Comparison of ENCODE assay signal across 12 cellular contexts in genomic region chr17:73288534-73289302, GRCh38. TPM values are rescaled to one million over a fixed set of nuclear protein-coding genes. Genes with fewer than 3 reads are reported as not detected.
A peak's percentile ranks its signal among the peaks of the same experiment; 100 is the strongest.
DNase-seq lines count a peak whose midpoint lies in the region; ATAC-seq, FAIRE-seq and TF ChIP-seq lines count a peak whose summit lies in the region.
"Had no signal": no experiment of that assay in that cellular context is flagged by ENCODE, and none has a peak within 500 bp of the region (broad histone marks: within the 10 kb centered on the region; RNA-seq: fewer than 3 reads in every experiment).

No MANE protein-coding gene starts in this region.

- peak overlapping the region in 1 of 2 donors; percentile 7 for H3K4me3 Mint-ChIP-seq in CD14-positive monocyte

- ATAC-seq in GM12878: no peak
- ATAC-seq in sciatic nerve: peak; percentile 40
- no peak for ATAC-seq in GM21576 (IDR thresholded peaks at IDR 0.05; ENCODE audit: unreplicated experiment)
- no peak for ATAC-seq in HG03354 (IDR thresholded peaks at IDR 0.05; ENCODE audit: poor library complexity, severe bottlenecking, unreplicated experiment)

- no peaks in the 10 kb centered on the region for H4K20me1 ChIP-seq in GM12878 (ENCODE audit: control insufficient read depth, insufficient read depth)

- no peak overlapping the region for H3K4me3 ChIP-seq in GM12878

- POLR2A ChIA-PET in GM12878 (lab: Charles Lee): interaction anchor here (3.9 kb wide), 1 partner anchor 21 kb away, joined by 28 read pairs; no protein-coding TSS in a partner anchor

- H3K27ac Mint-ChIP-seq in CD14-positive monocyte: peak overlapping the region in 3 of 7 donors; percentile 19 to 76 (median 52)

- DNase-seq in EH (ENCODE audit: low read depth) (peak; percentile 30), GM12878 (ENCODE audit: low read depth, low spot score) (no peak), sciatic nerve (ENCODE audit: low spot score) (no peak), CD14-positive monocyte (ENCODE audit: low spot score) (no peak)
- no peak for DNase-seq in activated CD4-positive, alpha-beta T cell treated with anti-CD3 and anti-CD28 coated beads for 4 hours
- DNase-seq: amygdala, NCI-H2081 treated with DMSO at 0.1 percent for 48 hours had no signal

- no TSS peak for BruUV-seq in GM12878 (replicated peaks; lab: Mats Ljungman, UMichigan)

- H3K79me2 ChIP-seq in GM12878 (ENCODE audit: control insufficient read depth, insufficient read depth, low read length): peaks cover 8% of the 10 kb centered on the region

- no peak overlapping the region for H2AFZ ChIP-seq in GM12878 (ENCODE audit: control insufficient read depth, low read depth, low read length)

- H3K36me3 Mint-ChIP-seq in CD14-positive monocyte: peaks cover 23 to 39% of the 10 kb centered on the region in 2 donors

- TF ChIP-seq RAD21 in GM12878 (IDR thresholded peaks at IDR 0.05; ENCODE audit: insufficient read depth, low read depth, low read length): no peak

- H3K4me2 ChIP-seq in GM12878 (ENCODE audit: control insufficient read depth, insufficient read depth): no peak overlapping the region

- H3K27me3 Mint-ChIP-seq in CD14-positive monocyte (ENCODE audit: low read depth in 3 of 3): peaks cover 1 to 4% (median 4%) of the 10 kb centered on the region in 3 donors

- H3K27ac ChIP-seq in GM12878 (ENCODE audit: control insufficient read depth, insufficient read depth) (no peak overlapping the region), layer of hippocampus (ENCODE audit: low read depth, low read length) (peak overlapping the region; percentile 32)

- in situ Hi-C loops in GM12878 (cut with MboI): no loop called here

- no peak for TF ChIP-seq CTCF in GM12878 (IDR thresholded peaks at IDR 0.05 in 2 of 3, conservative IDR thresholded peaks at IDR 0.05 in 1 of 3; ENCODE audit: control insufficient read depth in 2 of 3, extremely low read depth in 1 of 3, insufficient read depth in 1 of 3, low read depth in 3 of 3, low read length in 3 of 3)
- TF ChIP-seq CTCF in CD14-positive monocyte (IDR thresholded peaks at IDR 0.05): no peak

- no peak for FAIRE-seq in GM12878 (lab: Jason Lieb, UNC)
- FAIRE-seq: GM19239 had no signal

- TF ChIP-seq POLR2A in GM12878 (IDR thresholded peaks at IDR 0.05; ENCODE audit: low read depth, low read length): no peak

- H3K9ac ChIP-seq in GM12878 (ENCODE audit: control insufficient read depth, insufficient read depth, low read length): no peak overlapping the region

- H3K27me3 ChIP-seq in GM12878 (replicated peaks in 1 of 2; ENCODE audit: control insufficient read depth in 2 of 2, insufficient read depth in 2 of 2, low read length in 1 of 2) (no peaks in the 10 kb centered on the region), layer of hippocampus (ENCODE audit: control insufficient read depth, insufficient read depth, low read length) (no peaks in the 10 kb centered on the region)

- H3K4me1 ChIP-seq in GM12878 (ENCODE audit: control insufficient read depth, insufficient read depth, low read length): peaks cover 30% of the 10 kb centered on the region

- WGBS in GM12878 (ENCODE audit: insufficient coverage, insufficient replicate concordance, low lambda C conversion rate, missing lambda C conversion rate): 81% methylated on average over 19 of the region's 19 CpGs

- peaks cover 3 to 11% of the 10 kb centered on the region in 2 experiments; a peak in 2 of 4 replicates for H3K36me3 ChIP-seq in GM12878 (ENCODE audit: control insufficient read depth in 2 of 2, insufficient read depth in 2 of 2, low read length in 1 of 2)

- peaks cover 57% of the 10 kb centered on the region for H3K4me1 Mint-ChIP-seq in CD14-positive monocyte

- CTCF ChIA-PET in GM12878 (lab: Yijun Ruan, JAX): interaction anchor here (3.8 kb wide), 1 partner anchor 22 kb away, joined by 28 read pairs; the partner anchor contains the start of gene CDC42EP4

- H3K9me3 Mint-ChIP-seq in CD14-positive monocyte: no peaks in the 10 kb centered on the region

- SMC1A ChIA-PET in GM12878 (lab: Charles Lee; ENCODE audit: uncharacterized antibody, unreplicated experiment): interaction anchor here (1.0 kb wide), 1 partner anchor 10 kb away, joined by 3 read pairs; no protein-coding TSS in a partner anchor

- intact Hi-C loops in GM12878 (cut with micrococcal nuclease; ENCODE audit: unreplicated experiment): no loop called here
- intact Hi-C loops in sciatic nerve (cut with DNase I): no loop called here
- intact Hi-C loops in CD14-positive monocyte (cut with micrococcal nuclease): no loop called here

- RAD21 ChIA-PET in GM12878 (lab: Charles Lee; ENCODE audit: unreplicated experiment): interaction anchor here (0.6 to 0.9 kb wide), 2 partner anchors 30 to 328 kb away, joined by 3 read pairs; no protein-coding TSS in a partner anchor

- H3K9me3 ChIP-seq in GM12878 (replicated peaks; ENCODE audit: control insufficient read depth, insufficient read depth, low read length): no peaks in the 10 kb centered on the region

- TF ChIP-seq EP300 in GM12878 (IDR thresholded peaks at IDR 0.05; ENCODE audit: borderline replicate concordance in 1 of 2, control insufficient read depth in 1 of 2, low read depth in 2 of 2, low read length in 2 of 2): no peak

TF ChIP-seq in GM12878, 131 proteins besides CTCF, POLR2A, EP300 and RAD21:
- TF ChIP-seq USF1 (IDR thresholded peaks at IDR 0.05; ENCODE audit: borderline replicate concordance, extremely low read length, insufficient read depth, low read depth, low read length) (no peak), FOXK2 (IDR thresholded peaks at IDR 0.05) (peak; percentile 28; the same call in 1 of the 2 replicates), HDGF (IDR thresholded peaks at IDR 0.05) (no peak), NR2F1 (conservative IDR thresholded peaks at IDR 0.05) (0 out of 2 replicates have a peak, but pooled peaks have one; percentile 23)

RNA-seq across cellular contexts. Expression of gene CDC42EP4, which starts 23.1 kb away (rescaled TPM):
- 31.6 and 35.8 TPM in 2 replicates for total RNA-seq in GM12878 (2013; cell fraction: nucleolus; rRNA removed)
- total RNA-seq in GM12878 (2014; rRNA removed): 2.7 and 3.1 TPM in 2 replicates
- 0.97 and 1.3 TPM in 2 replicates for total RNA-seq in GM12878 (2014; rRNA removed; fragmentation: Illumina TruSeq; extraction: Trizol)
- total RNA-seq in GM12878 (2021): 3.0 and 3.5 TPM in 2 replicates
- polyA plus RNA-seq in GM12878 (2011; ENCODE audit: low read depth): 0.71 TPM
- 5.9 and 7.1 TPM in 2 replicates for polyA plus RNA-seq in GM12878 (2011; rRNA removed)
- polyA plus RNA-seq in GM12878 (2011; cell fraction: cytosol; rRNA removed): 8.1 and 10.0 TPM in 2 replicates
- 11.7 and 13.6 TPM in 2 replicates for polyA plus RNA-seq in GM12878 (2011; cell fraction: nucleus; rRNA removed)
- 1.1 and 2.5 TPM in 2 replicates for polyA plus RNA-seq in GM12878 (2012)
- 1.4 TPM in 2 replicates for polyA plus RNA-seq in GM12878 (2014; fragmentation: Illumina TruSeq; extraction: Trizol)
- under 1 TPM; 0.05 to 0.20 TPM for polyA plus RNA-seq in GM12878 (2014; fragmentation: Nextera tagmentation; extraction: Ambion mirVana)
- 2.5 and 2.8 TPM in 2 replicates for polyA plus RNA-seq in GM12878 (2014; rRNA removed)
- 1 to 10 TPM; 3.7 to 3.8 TPM for polyA plus RNA-seq in GM12878 (2016; fragmentation: Nextera tagmentation; extraction: Ambion mirVana)
- 9.4 and 26.8 TPM in 2 replicates for polyA minus RNA-seq in GM12878 (2011; rRNA and poly(A)+ RNA removed)
- polyA minus RNA-seq in GM12878 (2011; cell fraction: cytosol; rRNA and poly(A)+ RNA removed): 6.2 and 7.5 TPM in 2 replicates
- polyA minus RNA-seq in GM12878 (2011; cell fraction: nucleus; rRNA and poly(A)+ RNA removed): 13.8 and 28.0 TPM in 2 replicates
- total RNA-seq in sciatic nerve: 98.8 TPM
- polyA plus RNA-seq in CD14-positive monocyte: 1 to 10 TPM; 6.4 to 6.6 TPM

RNA-seq across cellular contexts. Expression of gene CPSF4L, which starts 27.0 kb away (rescaled TPM):
- not detected in 2 replicates for total RNA-seq in GM12878 (2013; cell fraction: nucleolus; rRNA removed)
- not detected in 2 replicates for total RNA-seq in GM12878 (2014; rRNA removed)
- not detected in 2 replicates for total RNA-seq in GM12878 (2014; rRNA removed; fragmentation: Illumina TruSeq; extraction: Trizol)
- not detected in 2 replicates for total RNA-seq in GM12878 (2021)
- polyA plus RNA-seq in GM12878 (2011; ENCODE audit: low read depth): not detected
- polyA plus RNA-seq in GM12878 (2011; rRNA removed): not detected in 2 replicates
- polyA plus RNA-seq in GM12878 (2011; cell fraction: cytosol; rRNA removed): 0.15 TPM in 1 of 2 replicates, not detected in the other
- polyA plus RNA-seq in GM12878 (2011; cell fraction: nucleus; rRNA removed): not detected in 2 replicates
- not detected in 2 replicates for polyA plus RNA-seq in GM12878 (2012)
- not detected in 2 replicates for polyA plus RNA-seq in GM12878 (2014; fragmentation: Illumina TruSeq; extraction: Trizol)
- not detected for polyA plus RNA-seq in GM12878 (2014; fragmentation: Nextera tagmentation; extraction: Ambion mirVana)
- polyA plus RNA-seq in GM12878 (2014; rRNA removed): not detected in 2 replicates
- polyA plus RNA-seq in GM12878 (2016; fragmentation: Nextera tagmentation; extraction: Ambion mirVana): not detected
- not detected in 2 replicates for polyA minus RNA-seq in GM12878 (2011; rRNA and poly(A)+ RNA removed)
- not detected in 2 replicates for polyA minus RNA-seq in GM12878 (2011; cell fraction: cytosol; rRNA and poly(A)+ RNA removed)
- not detected in 2 replicates for polyA minus RNA-seq in GM12878 (2011; cell fraction: nucleus; rRNA and poly(A)+ RNA removed)
- not detected for total RNA-seq in sciatic nerve
- polyA plus RNA-seq in CD14-positive monocyte: not detected
- polyA plus RNA-seq: thymus had no signal
